13 cellular contexts compared by ENCODE assay signal in genomic region chr14:90804776-90805391, GRCh38.
"Had no signal": no experiment of that assay in that cellular context is flagged by ENCODE, and none has a peak within 500 bp of the region (broad histone marks: within the 10 kb centered on the region; RNA-seq: fewer than 3 reads in every experiment).

No MANE protein-coding gene starts in this region.

- H3K36me3 ChIP-seq: adrenal gland, cardiac muscle cell, esophagus squamous epithelium, neural progenitor cell, pancreas, SJSA1 had no signal

- H3K27me3 ChIP-seq: adrenal gland, cardiac muscle cell, esophagus squamous epithelium, neural progenitor cell, pancreas, SJSA1 had no signal

- H3K9ac ChIP-seq: neural progenitor cell had no signal

- H3K4me1 ChIP-seq: adrenal gland, neural progenitor cell, SJSA1 had no signal

- H2AFZ ChIP-seq: neural progenitor cell had no signal

- H3K4me3 ChIP-seq: adrenal gland, cardiac muscle cell, esophagus squamous epithelium, neural progenitor cell, pancreas, SJSA1 had no signal

- FAIRE-seq: colon, pancreas had no signal

- H3K9me3 ChIP-seq: adrenal gland, esophagus squamous epithelium, pancreas, SJSA1 had no signal

- DNase-seq: activated naive CD4-positive, alpha-beta T cell treated with anti-CD3 and anti-CD28 coated beads for 36 hours; adrenal gland; esophagus squamous epithelium; glutamatergic neuron; pancreas; stimulated activated CD4-positive, alpha-beta T cell treated with anti-CD3 and anti-CD28 coated beads, Interleukin-12 subunit alpha, Interleukin-12 subunit beta, amount 100 ng/mL, for 4 hours; stimulated activated CD4-positive, alpha-beta T cell treated with anti-CD3 and anti-CD28 coated beads, Interleukin-2, amount 100 ng/mL, for 24 hours had no signal

- H3K27ac ChIP-seq: adrenal gland, cardiac muscle cell, neural progenitor cell, pancreas, SJSA1 had no signal

- ATAC-seq: activated CD4-positive, CD25-positive, alpha-beta regulatory T cell treated with anti-CD3 and anti-CD28 coated beads, Interleukin-2, amount 50 U/mL, for 24 hours; activated T-helper 17 cell treated with anti-CD3 and anti-CD28 coated beads, Interleukin-2, amount 50 U/mL, for 72 hours; pancreas had no signal

- H3K4me2 ChIP-seq: neural progenitor cell had no signal
